ENCODE assay signal across 10 cellular contexts in the genomic region with DNA sequence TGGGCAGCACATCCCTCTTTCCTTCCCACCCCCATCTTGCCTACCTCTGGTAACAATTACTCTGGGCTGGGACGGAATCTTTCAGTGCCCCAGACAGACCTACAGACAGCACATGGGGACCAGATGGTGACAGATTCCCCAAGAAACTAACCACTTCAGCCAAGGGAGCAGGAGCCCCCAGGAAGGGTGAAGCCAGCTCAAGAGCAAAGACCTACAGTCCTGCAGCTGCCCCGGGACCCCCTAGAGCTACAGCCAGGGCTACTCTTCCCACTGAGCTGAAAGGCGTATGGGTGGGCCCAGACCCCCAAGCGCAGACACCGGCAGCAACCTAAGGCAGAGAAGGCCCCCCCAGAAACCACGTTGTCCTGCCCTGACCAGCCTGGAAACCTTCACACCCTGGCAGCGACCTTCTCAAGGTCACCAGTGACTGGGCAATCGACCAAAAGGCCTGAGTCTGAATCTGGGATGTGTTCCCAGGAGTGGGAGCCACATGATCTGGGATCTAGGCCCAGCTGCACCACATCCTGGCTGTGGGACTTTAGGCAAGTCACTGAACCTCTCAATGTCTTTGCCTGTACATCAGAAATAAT.
DNase-seq lines count a peak whose midpoint lies in the region; ATAC-seq and TF ChIP-seq lines count a peak whose summit lies in the region.
"Had no signal": no experiment of that assay in that cellular context is flagged by ENCODE, and none has a peak within 500 bp of the region (broad histone marks: within the 10 kb centered on the region; RNA-seq: fewer than 3 reads in every experiment).

No MANE protein-coding gene starts in this region.

- CTCF ChIA-PET in HEK293T (lab: Yijun Ruan, JAX) = no interaction called here

- no peaks in the 10 kb centered on the region for H3K36me3 ChIP-seq in Peyer's patch

- TF ChIP-seq POLR2A in Peyer's patch (IDR thresholded peaks at IDR 0.05) = no peak

- TF ChIP-seq CTCF in Peyer's patch (IDR thresholded peaks at IDR 0.05) = no peak
- no peak for TF ChIP-seq CTCF in foreskin fibroblast (IDR thresholded peaks at IDR 0.05; ENCODE audit: low read depth, low read length)
- no peak for TF ChIP-seq CTCF in neural crest cell (conservative IDR thresholded peaks at IDR 0.05)

- ATAC-seq in GM19351 (IDR thresholded peaks at IDR 0.05; ENCODE audit: unreplicated experiment) = no peak

- DNase-seq in AG08395 (ENCODE audit: low spot score) = peak; percentile 88
- peak in 2 of 3 donors; percentile 52 to 57 for DNase-seq in Peyer's patch
- DNase-seq in foreskin fibroblast = peak; percentile 83 to 92
- no peak for DNase-seq in neural crest cell (ENCODE audit: low read depth, low spot score)
- DNase-seq in HEK293T (ENCODE audit: extremely low spot score) = no peak
- no peak for DNase-seq in GM19238 (ENCODE audit: insufficient read length, low spot score)
- no peak for DNase-seq in SK-N-DZ (ENCODE audit: low spot score)

- H3K4me1 ChIP-seq in Peyer's patch = peaks cover 0 to 48% (median 1%) of the 10 kb centered on the region in 4 donors

- H3K4me1 Mint-ChIP-seq in neural crest cell = peaks cover 9% of the 10 kb centered on the region

- H3K36me3 Mint-ChIP-seq in neural crest cell (ENCODE audit: low read depth) = no peaks in the 10 kb centered on the region

- H3K27ac ChIP-seq in Peyer's patch = peak overlapping the region in 2 of 4 donors; percentile 57 to 64
- H3K27ac ChIP-seq: KMS-11 had no signal

- peak overlapping the region; percentile 84 for H3K27ac Mint-ChIP-seq in neural crest cell (ENCODE audit: unreplicated experiment)
- H3K27ac Mint-ChIP-seq: dendritic cell treated with granulocyte-macrophage colony-stimulating factor and Interleukin-4, amounts not matched to agents 40 ng/mL and 50 ng/mL, for 4 days had no signal

- H3K27me3 ChIP-seq in Peyer's patch = no peaks in the 10 kb centered on the region

- no peak overlapping the region for H3K4me3 Mint-ChIP-seq in neural crest cell
- H3K4me3 Mint-ChIP-seq: dendritic cell treated with granulocyte-macrophage colony-stimulating factor and Interleukin-4, amounts not matched to agents 40 ng/mL and 50 ng/mL, for 4 days had no signal

- no peak overlapping the region for H3K4me3 ChIP-seq in Peyer's patch
- H3K4me3 ChIP-seq in foreskin fibroblast (ENCODE audit: low read depth in 1 of 2, low read length in 2 of 2) = no peak overlapping the region

- no peaks in the 10 kb centered on the region for H3K9me3 ChIP-seq in Peyer's patch

- POLR2A ChIA-PET in HEK293T (lab: Yijun Ruan, JAX) = no interaction called here

- peaks cover 6% of the 10 kb centered on the region for H3K9me3 Mint-ChIP-seq in neural crest cell
- H3K9me3 Mint-ChIP-seq: dendritic cell treated with granulocyte-macrophage colony-stimulating factor and Interleukin-4, amounts not matched to agents 40 ng/mL and 50 ng/mL, for 4 days had no signal

- H3K27me3 Mint-ChIP-seq in neural crest cell (ENCODE audit: low read depth) = no peaks in the 10 kb centered on the region

TF ChIP-seq in HEK293T, 16 proteins besides CTCF, POLR2A, EP300 and RAD21:
- TF ChIP-seq ELF4 (IDR thresholded peaks at IDR 0.05) = no peak
- TF ChIP-seq TARDBP (IDR thresholded peaks at IDR 0.05) = no peak
- no peak for TF ChIP-seq ZNF384 (IDR thresholded peaks at IDR 0.05)
- TF ChIP-seq SP1 (IDR thresholded peaks at IDR 0.05) = no peak
- no peak for TF ChIP-seq BHLHE40 (IDR thresholded peaks at IDR 0.05; ENCODE audit: borderline replicate concordance)
- no peak for TF ChIP-seq NFRKB (IDR thresholded peaks at IDR 0.05)
- no peak for TF ChIP-seq L3MBTL2 (conservative IDR thresholded peaks at IDR 0.05)
- TF ChIP-seq HDGF (IDR thresholded peaks at IDR 0.05; ENCODE audit: borderline replicate concordance) = no peak
- TF ChIP-seq FOXK2 (IDR thresholded peaks at IDR 0.05) = no peak
- TF ChIP-seq, protein P1, sequence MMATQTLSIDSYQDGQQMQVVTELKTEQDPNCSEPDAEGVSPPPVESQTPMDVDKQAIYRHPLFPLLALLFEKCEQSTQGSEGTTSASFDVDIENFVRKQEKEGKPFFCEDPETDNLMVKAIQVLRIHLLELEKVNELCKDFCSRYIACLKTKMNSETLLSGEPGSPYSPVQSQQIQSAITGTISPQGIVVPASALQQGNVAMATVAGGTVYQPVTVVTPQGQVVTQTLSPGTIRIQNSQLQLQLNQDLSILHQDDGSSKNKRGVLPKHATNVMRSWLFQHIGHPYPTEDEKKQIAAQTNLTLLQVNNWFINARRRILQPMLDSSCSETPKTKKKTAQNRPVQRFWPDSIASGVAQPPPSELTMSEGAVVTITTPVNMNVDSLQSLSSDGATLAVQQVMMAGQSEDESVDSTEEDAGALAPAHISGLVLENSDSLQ (IDR thresholded peaks at IDR 0.05) = no peak
- no peak for TF ChIP-seq ARNT (IDR thresholded peaks at IDR 0.05)
- no peak for TF ChIP-seq FOXA1 (IDR thresholded peaks at IDR 0.05)
- no peak for TF ChIP-seq SUZ12 (IDR thresholded peaks at IDR 0.05)

Comparison
In these comparisons a context has a peak if more than half of its experiments do, and no peak if none do; other contexts are left out.
1. DNase-seq: peak in AG08395 (single experiment), Peyer's patch (2 of 3) and foreskin fibroblast (2 of 2); none in neural crest cell (single experiment), HEK293T (single experiment), GM19238 (single experiment) and SK-N-DZ (single experiment).